Comparison of ENCODE assay signal across 19 cellular contexts in genomic region chr11:112457532-112457931, GRCh38.
A peak's percentile ranks its signal among the peaks of the same experiment; 100 is the strongest.
DNase-seq lines count a peak whose midpoint lies in the region; ATAC-seq, FAIRE-seq and TF ChIP-seq lines count a peak whose summit lies in the region.
"Had no signal": no experiment of that assay in that cellular context is flagged by ENCODE, and none has a peak within 500 bp of the region (broad histone marks: within the 10 kb centered on the region; RNA-seq: fewer than 3 reads in every experiment).

No MANE protein-coding gene starts in this region.

- no peaks in the 10 kb centered on the region for H3K27me3 Mint-ChIP-seq in WTC11 (ENCODE audit: low read depth)
- H3K27me3 Mint-ChIP-seq: CD4-positive, alpha-beta memory T cell had no signal

- intact Hi-C loops in kidney (cut with DNase I), result no loop called here

- no peak overlapping the region for H3K27ac Mint-ChIP-seq in WTC11
- H3K27ac Mint-ChIP-seq: CD4-positive, alpha-beta memory T cell; HFFc6 had no signal

- no peak for DNase-seq in WTC11 (ENCODE audit: low spot score)
- DNase-seq in kidney, result no peak
- DNase-seq: C1 segment of cervical spinal cord; Calu3; CD4-positive, alpha-beta memory T cell; COR-L47; DMS53; DMS79 treated with DMSO at 0.1 percent for 48 hours; GOT3; HFFc6 had no signal

- no peaks in the 10 kb centered on the region for H3K4me1 ChIP-seq in kidney (ENCODE audit: control insufficient read depth in 1 of 2, insufficient read depth in 1 of 2, low read depth in 1 of 2, low read length in 2 of 2)
- H3K4me1 ChIP-seq: A549, HAP-1 had no signal

- TF ChIP-seq CTCF in WTC11 (IDR thresholded peaks at IDR 0.05) (no peak), kidney (IDR thresholded peaks at IDR 0.05; ENCODE audit: borderline replicate concordance, extremely low read depth, insufficient read depth) (no peak)

- H3K4me1 Mint-ChIP-seq in WTC11, result no peaks in the 10 kb centered on the region

- no peaks in the 10 kb centered on the region for H3K9me3 ChIP-seq in kidney (ENCODE audit: control insufficient read depth in 1 of 2, low read length in 2 of 2)
- H3K9me3 ChIP-seq: A549, HAP-1 had no signal

- no peaks in the 10 kb centered on the region for H3K9me3 Mint-ChIP-seq in WTC11
- H3K9me3 Mint-ChIP-seq: HFFc6 had no signal

- H3K4me3 ChIP-seq in kidney (ENCODE audit: low read length in 2 of 2), result no peak overlapping the region
- H3K4me3 ChIP-seq: A549, HAP-1 had no signal

- FAIRE-seq in A204.1 (lab: Jason Lieb, UNC) (peak; percentile 65), kidney (lab: Jason Lieb, UNC) (peak; percentile 87)
- FAIRE-seq: A549, GM12892, H54 had no signal

- no peak overlapping the region for H3K9ac ChIP-seq in kidney (ENCODE audit: low read length in 2 of 2)

- H3K36me3 ChIP-seq in kidney (ENCODE audit: control insufficient read depth in 1 of 2, insufficient read depth in 2 of 2, low read length in 2 of 2), result no peaks in the 10 kb centered on the region
- H3K36me3 ChIP-seq: HAP-1 had no signal

- CTCF ChIA-PET in WTC11 (lab: Charles Lee), result no interaction called here

- POLR2A ChIA-PET in WTC11 (lab: Charles Lee), result no interaction called here

- H3K27ac ChIP-seq in kidney (ENCODE audit: low read depth in 2 of 2, low read length in 2 of 2), result no peak overlapping the region
- H3K27ac ChIP-seq: 22Rv1, A549 had no signal

- no peaks in the 10 kb centered on the region for H3K36me3 Mint-ChIP-seq in WTC11
- H3K36me3 Mint-ChIP-seq: CD4-positive, alpha-beta memory T cell had no signal

- no peak overlapping the region for H3K4me3 Mint-ChIP-seq in WTC11
- H3K4me3 Mint-ChIP-seq: CD4-positive, alpha-beta memory T cell had no signal

- ATAC-seq in WTC11 (no peak), HG02981 (IDR thresholded peaks at IDR 0.05; ENCODE audit: unreplicated experiment) (no peak), HG02884 (IDR thresholded peaks at IDR 0.05; ENCODE audit: unreplicated experiment) (no peak)
- no peak for ATAC-seq in activated CD4-positive, CD25-positive, alpha-beta regulatory T cell treated with anti-CD3 and anti-CD28 coated beads, Interleukin-2, amount 50 U/mL, for 24 hours
- ATAC-seq: A549 had no signal

TF ChIP-seq in WTC11, 78 proteins besides CTCF, POLR2A, EP300 and RAD21:
- peak; percentile 98 for TF ChIP-seq HMGA2 (CRISPR knock-in tag; IDR thresholded peaks at IDR 0.05)
- no peak for TF ChIP-seq MAX (CRISPR knock-in tag; IDR thresholded peaks at IDR 0.05)
TF ChIP-seq in WTC11: peak in this region for 1.
